22 cellular contexts compared by ENCODE assay signal in the genomic region with DNA sequence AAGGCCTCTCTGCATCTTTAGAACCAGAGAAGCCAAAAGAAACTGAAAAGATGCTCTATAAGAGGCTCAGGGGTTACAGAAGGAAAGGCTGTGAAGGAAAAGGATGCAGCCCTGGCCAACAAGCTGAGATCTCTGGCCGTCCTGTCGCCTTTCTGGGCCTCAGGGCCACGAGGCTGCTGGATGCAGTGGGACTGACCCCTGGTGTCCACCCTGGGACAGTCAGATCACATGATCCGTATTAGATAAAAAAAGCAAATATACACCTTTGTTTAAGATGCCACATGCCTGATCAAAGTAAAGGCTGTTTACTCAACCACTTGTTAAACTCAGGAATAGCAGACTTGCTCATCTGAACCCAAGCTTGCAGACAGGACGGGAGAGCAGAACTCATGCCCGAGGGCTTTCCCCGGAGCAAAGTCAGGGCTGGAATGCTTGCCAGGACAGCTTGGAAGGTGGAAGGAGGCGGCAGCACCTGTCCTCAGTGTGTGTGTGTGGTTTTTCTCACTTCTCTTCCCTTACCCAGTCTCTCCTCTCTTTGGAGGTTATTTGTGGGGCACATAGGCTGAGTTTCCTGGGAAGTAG.
"Had no signal": no experiment of that assay in that cellular context is flagged by ENCODE, and none has a peak within 500 bp of the region (broad histone marks: within the 10 kb centered on the region; RNA-seq: fewer than 3 reads in every experiment).

No MANE protein-coding gene starts in this region.

- H3K36me3 ChIP-seq: left lung, neural progenitor cell, spleen had no signal

- DNase-seq: activated CD4-positive, alpha-beta T cell treated with anti-CD3 and anti-CD28 coated beads, Interleukin-2, amount 10 ng/mL, durations not matched to agents 7 days and 5 days; activated CD4-positive, CD25-positive, alpha-beta regulatory T cell treated with anti-CD3 and anti-CD28 coated beads, Interleukin-2, amount 50 U/mL, for 72 hours; activated CD8-positive, alpha-beta memory T cell treated with anti-CD3 and anti-CD28 coated beads, Interleukin-2, amount 10 ng/mL, durations not matched to agents 7 days and 5 days; activated CD8-positive, alpha-beta T cell treated with anti-CD3 and anti-CD28 coated beads for 36 hours; activated effector memory CD4-positive, alpha-beta T cell treated with anti-CD3 and anti-CD28 coated beads, Interleukin-2, amount 50 U/mL, for 16 hours; activated naive CD4-positive, alpha-beta T cell treated with anti-CD3 and anti-CD28 coated beads, Interleukin-2, amount 10 ng/mL, durations not matched to agents 7 days and 5 days; activated T-cell treated with anti-CD3 and anti-CD28 coated beads for 4 hours; amygdala; cortex of kidney; erythroblast; foreskin fibroblast; immature natural killer cell; kidney glomerular epithelial cell; left lung; posterior cingulate gyrus; spleen; stimulated activated CD4-positive, alpha-beta T cell treated with anti-CD3 and anti-CD28 coated beads, Interleukin-4, amount 100 ng/mL, for 24 hours; stimulated activated naive CD4-positive, alpha-beta T cell treated with Interleukin-2 at 50 U/mL for 16 hours; T-helper 9 cell had no signal

- ATAC-seq: activated CD8-positive, alpha-beta memory T cell treated with anti-CD3 and anti-CD28 coated beads, Interleukin-2, amount 10 ng/mL, durations not matched to agents 7 days and 5 days; activated CD8-positive, alpha-beta T cell treated with anti-CD3 and anti-CD28 coated beads for 36 hours; left lung; naive thymus-derived CD8-positive, alpha-beta T cell had no signal

- H3K9ac ChIP-seq: neural progenitor cell had no signal

- H3K4me2 ChIP-seq: neural progenitor cell had no signal

- H3K27ac Mint-ChIP-seq: activated CD4-positive, alpha-beta T cell treated with anti-CD3 and anti-CD28 coated beads, Interleukin-2, amount 10 ng/mL, durations not matched to agents 7 days and 5 days; activated CD8-positive, alpha-beta memory T cell treated with anti-CD3 and anti-CD28 coated beads, Interleukin-2, amount 10 ng/mL, durations not matched to agents 7 days and 5 days; activated CD8-positive, alpha-beta T cell treated with anti-CD3 and anti-CD28 coated beads for 36 hours; activated naive CD4-positive, alpha-beta T cell treated with anti-CD3 and anti-CD28 coated beads, Interleukin-2, amount 10 ng/mL, durations not matched to agents 7 days and 5 days; immature natural killer cell; naive thymus-derived CD8-positive, alpha-beta T cell; neural progenitor cell had no signal

- H2AFZ ChIP-seq: neural progenitor cell had no signal

- H3K4me1 Mint-ChIP-seq: activated CD4-positive, alpha-beta T cell treated with anti-CD3 and anti-CD28 coated beads, Interleukin-2, amount 10 ng/mL, durations not matched to agents 7 days and 5 days; activated CD8-positive, alpha-beta memory T cell treated with anti-CD3 and anti-CD28 coated beads, Interleukin-2, amount 10 ng/mL, durations not matched to agents 7 days and 5 days; activated naive CD4-positive, alpha-beta T cell treated with anti-CD3 and anti-CD28 coated beads, Interleukin-2, amount 10 ng/mL, durations not matched to agents 7 days and 5 days; immature natural killer cell; naive thymus-derived CD8-positive, alpha-beta T cell; neural progenitor cell had no signal

- H3K4me1 ChIP-seq: left lung, neural progenitor cell, spleen had no signal

- H3K27me3 Mint-ChIP-seq: activated CD4-positive, alpha-beta T cell treated with anti-CD3 and anti-CD28 coated beads, Interleukin-2, amount 10 ng/mL, durations not matched to agents 7 days and 5 days; activated CD8-positive, alpha-beta memory T cell treated with anti-CD3 and anti-CD28 coated beads, Interleukin-2, amount 10 ng/mL, durations not matched to agents 7 days and 5 days; activated CD8-positive, alpha-beta T cell treated with anti-CD3 and anti-CD28 coated beads for 36 hours; activated naive CD4-positive, alpha-beta T cell treated with anti-CD3 and anti-CD28 coated beads, Interleukin-2, amount 10 ng/mL, durations not matched to agents 7 days and 5 days had no signal

- H3K27me3 ChIP-seq: left lung, neural progenitor cell, spleen had no signal

- H3K36me3 Mint-ChIP-seq: activated CD8-positive, alpha-beta memory T cell treated with anti-CD3 and anti-CD28 coated beads, Interleukin-2, amount 10 ng/mL, durations not matched to agents 7 days and 5 days; activated naive CD4-positive, alpha-beta T cell treated with anti-CD3 and anti-CD28 coated beads, Interleukin-2, amount 10 ng/mL, durations not matched to agents 7 days and 5 days; immature natural killer cell; neural progenitor cell had no signal

- H3K4me3 ChIP-seq: left lung, lung, neural progenitor cell, spleen had no signal

- H3K27ac ChIP-seq: left lung, neural progenitor cell, spleen had no signal

- H3K4me3 Mint-ChIP-seq: activated CD4-positive, alpha-beta T cell treated with anti-CD3 and anti-CD28 coated beads, Interleukin-2, amount 10 ng/mL, durations not matched to agents 7 days and 5 days; activated CD8-positive, alpha-beta memory T cell treated with anti-CD3 and anti-CD28 coated beads, Interleukin-2, amount 10 ng/mL, durations not matched to agents 7 days and 5 days; activated CD8-positive, alpha-beta T cell treated with anti-CD3 and anti-CD28 coated beads for 36 hours; activated naive CD4-positive, alpha-beta T cell treated with anti-CD3 and anti-CD28 coated beads, Interleukin-2, amount 10 ng/mL, durations not matched to agents 7 days and 5 days; immature natural killer cell; naive thymus-derived CD8-positive, alpha-beta T cell; neural progenitor cell had no signal
